In the genomic region with DNA sequence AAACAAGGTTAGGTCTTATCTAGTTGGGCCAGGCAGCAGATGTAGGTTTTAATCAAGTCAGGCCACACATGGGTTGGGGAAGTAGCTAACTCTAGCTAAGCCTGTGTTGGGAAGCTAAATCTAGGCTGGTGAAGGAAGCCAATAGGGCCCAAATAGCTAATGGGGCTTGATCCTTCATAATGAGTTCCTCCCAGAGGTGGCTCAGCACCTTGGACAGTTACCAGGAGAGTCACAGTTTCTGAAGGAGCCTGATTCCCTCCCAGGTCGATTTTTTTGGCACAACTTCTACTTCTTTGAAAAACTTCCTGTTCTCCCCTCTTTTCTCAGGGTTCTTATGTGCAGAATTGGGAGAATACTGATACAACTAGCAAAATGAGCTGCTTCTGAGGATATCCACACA, we compare ENCODE assay signal across 11 cellular contexts.
A peak's percentile ranks its signal among the peaks of the same experiment; 100 is the strongest.
DNase-seq lines count a peak whose midpoint lies in the region; TF ChIP-seq lines count a peak whose summit lies in the region.
"Had no signal": no experiment of that assay in that cellular context is flagged by ENCODE, and none has a peak within 500 bp of the region (broad histone marks: within the 10 kb centered on the region; RNA-seq: fewer than 3 reads in every experiment).

No MANE protein-coding gene starts in this region.

- intact Hi-C loops in activated CD4-positive, alpha-beta T cell treated with anti-CD3 and anti-CD28 coated beads, Interleukin-2, amount 10 ng/mL, durations not matched to agents 24 days and 14 days (cut with micrococcal nuclease), result no loop called here
- intact Hi-C loops in mammary epithelial cell (cut with micrococcal nuclease), result no loop called here
- intact Hi-C loops in esophagus squamous epithelium (cut with DNase I), result no loop called here

- no peaks in the 10 kb centered on the region for H3K9me3 Mint-ChIP-seq in activated CD4-positive, alpha-beta T cell treated with anti-CD3 and anti-CD28 coated beads, Interleukin-2, amount 10 ng/mL, durations not matched to agents 24 days and 14 days

- H3K4me1 ChIP-seq in MM.1S (ENCODE audit: low read length) (no peaks in the 10 kb centered on the region), mammary epithelial cell (ENCODE audit: insufficient read depth, low read length) (no peaks in the 10 kb centered on the region), osteoblast (ENCODE audit: insufficient read depth, low read length) (no peaks in the 10 kb centered on the region), esophagus squamous epithelium (no peaks in the 10 kb centered on the region)

- H3K79me2 ChIP-seq in MM.1S (ENCODE audit: low read length) (no peaks in the 10 kb centered on the region), mammary epithelial cell (ENCODE audit: insufficient read depth, low read length) (no peaks in the 10 kb centered on the region), osteoblast (ENCODE audit: insufficient read depth, low read length) (no peaks in the 10 kb centered on the region)

- dilution Hi-C loops in mammary epithelial cell (cut with HindIII; ENCODE audit: low sequenced_read_pairs), result no loop called here

- H3K36me3 ChIP-seq in MM.1S (replicated peaks; ENCODE audit: insufficient read depth, low read length), result no peaks in the 10 kb centered on the region
- H3K36me3 ChIP-seq in mammary epithelial cell (ENCODE audit: insufficient read depth, low read length), result no peaks in the 10 kb centered on the region
- H3K36me3 ChIP-seq in osteoblast (ENCODE audit: insufficient read depth, low read length), result no peaks in the 10 kb centered on the region
- no peaks in the 10 kb centered on the region for H3K36me3 ChIP-seq in esophagus squamous epithelium

- H3K36me3 Mint-ChIP-seq in activated CD4-positive, alpha-beta T cell treated with anti-CD3 and anti-CD28 coated beads, Interleukin-2, amount 10 ng/mL, durations not matched to agents 24 days and 14 days (ENCODE audit: low read depth), result no peaks in the 10 kb centered on the region

- CTCF ChIA-PET in mammary epithelial cell (lab: Charles Lee; ENCODE audit: low non-redundant PET), result no interaction called here

- no peaks in the 10 kb centered on the region for H3K27me3 ChIP-seq in MM.1S (replicated peaks; ENCODE audit: insufficient read depth, low read length)
- H3K27me3 ChIP-seq in mammary epithelial cell (ENCODE audit: insufficient read depth, low read length), result no peaks in the 10 kb centered on the region
- no peaks in the 10 kb centered on the region for H3K27me3 ChIP-seq in osteoblast (ENCODE audit: insufficient read depth, low read length)
- no peaks in the 10 kb centered on the region for H3K27me3 ChIP-seq in esophagus squamous epithelium

- in situ Hi-C loops in mammary epithelial cell (cut with MboI; ENCODE audit: low sequenced_read_pairs in 2 of 2), result no loop called here

- no peak overlapping the region for H3K27ac Mint-ChIP-seq in activated CD4-positive, alpha-beta T cell treated with anti-CD3 and anti-CD28 coated beads, Interleukin-2, amount 10 ng/mL, durations not matched to agents 24 days and 14 days

- no peaks in the 10 kb centered on the region for H3K9me2 ChIP-seq in MM.1S (replicated peaks; ENCODE audit: insufficient read depth, low read length)

- H3K9me3 ChIP-seq in MM.1S (replicated peaks; ENCODE audit: insufficient read depth, low read length) (no peaks in the 10 kb centered on the region), mammary epithelial cell (replicated peaks; ENCODE audit: insufficient read depth, low read length) (no peaks in the 10 kb centered on the region), osteoblast (ENCODE audit: low read depth, low read length) (no peaks in the 10 kb centered on the region), esophagus squamous epithelium (no peaks in the 10 kb centered on the region)

- H3K4me1 Mint-ChIP-seq in activated CD4-positive, alpha-beta T cell treated with anti-CD3 and anti-CD28 coated beads, Interleukin-2, amount 10 ng/mL, durations not matched to agents 24 days and 14 days, result no peaks in the 10 kb centered on the region

- H2AFZ ChIP-seq in MM.1S (ENCODE audit: low read length) (no peak overlapping the region), mammary epithelial cell (ENCODE audit: low read depth, low read length) (no peak overlapping the region), osteoblast (ENCODE audit: low read length) (no peak overlapping the region)

- H3F3A ChIP-seq in MM.1S (ENCODE audit: insufficient read depth, low read length), result no peaks in the 10 kb centered on the region

- no peaks in the 10 kb centered on the region for H4K20me1 ChIP-seq in MM.1S (ENCODE audit: insufficient read depth, low read length)
- H4K20me1 ChIP-seq in mammary epithelial cell (ENCODE audit: insufficient read depth, low read length), result no peaks in the 10 kb centered on the region
- H4K20me1 ChIP-seq in osteoblast (ENCODE audit: insufficient read depth, low read length), result no peaks in the 10 kb centered on the region

- BruUV-seq in mammary epithelial cell (replicated peaks; lab: Mats Ljungman, UMichigan), result no TSS peak

- no peak overlapping the region for H3K4me3 ChIP-seq in MM.1S (ENCODE audit: low read length)
- no peak overlapping the region for H3K4me3 ChIP-seq in mammary epithelial cell (replicated peaks in 1 of 3; ENCODE audit: insufficient read depth in 1 of 3, low read depth in 2 of 3, low read length in 3 of 3)
- no peak overlapping the region for H3K4me3 ChIP-seq in osteoblast (ENCODE audit: insufficient read depth, low read length)
- no peak overlapping the region for H3K4me3 ChIP-seq in esophagus squamous epithelium

- WGBS in mammary epithelial cell (ENCODE audit: low coverage, missing lambda C conversion rate), result 0% methylated on average over 1 of the region's 1 CpG
- WGBS in esophagus squamous epithelium, 2 donors, result 0% methylated on average over 1 of the region's 1 CpG; no CpG with 5 or more reads in 1 of the 2 donors

- H3K4me2 ChIP-seq in MM.1S (ENCODE audit: low read depth, low read length) (no peak overlapping the region), mammary epithelial cell (ENCODE audit: insufficient read depth, low read depth, low read length) (no peak overlapping the region), osteoblast (ENCODE audit: insufficient read depth, low read length) (no peak overlapping the region)

- TF ChIP-seq CTCF in MM.1S (IDR thresholded peaks at IDR 0.05; ENCODE audit: low read length), result no peak
- no peak for TF ChIP-seq CTCF in mammary epithelial cell (conservative IDR thresholded peaks at IDR 0.05 in 1 of 2, IDR thresholded peaks at IDR 0.05 in 1 of 2; ENCODE audit: extremely low read depth in 1 of 2, insufficient read depth in 1 of 2, low read depth in 1 of 2, low read length in 2 of 2)
- no peak for TF ChIP-seq CTCF in osteoblast (IDR thresholded peaks at IDR 0.05; ENCODE audit: extremely low read depth, low read depth, low read length)
- no peak for TF ChIP-seq CTCF in esophagus squamous epithelium (IDR thresholded peaks at IDR 0.05)

- TF ChIP-seq POLR2A in esophagus squamous epithelium (IDR thresholded peaks at IDR 0.05), result no peak

- H3K27ac ChIP-seq in MM.1S (ENCODE audit: low read length), result no peak overlapping the region
- no peak overlapping the region for H3K27ac ChIP-seq in mammary epithelial cell (ENCODE audit: insufficient read depth, low read depth, low read length)
- no peak overlapping the region for H3K27ac ChIP-seq in osteoblast (ENCODE audit: low read depth, low read length)
- H3K27ac ChIP-seq in esophagus squamous epithelium, result no peak overlapping the region

- H3K4me3 Mint-ChIP-seq in activated CD4-positive, alpha-beta T cell treated with anti-CD3 and anti-CD28 coated beads, Interleukin-2, amount 10 ng/mL, durations not matched to agents 24 days and 14 days, result no peak overlapping the region

- H3K9ac ChIP-seq in MM.1S (ENCODE audit: low read length) (no peak overlapping the region), mammary epithelial cell (ENCODE audit: insufficient read depth, low read length) (no peak overlapping the region)

- peak; percentile 54 for DNase-seq in activated CD4-positive, alpha-beta T cell treated with anti-CD3 and anti-CD28 coated beads, Interleukin-2, amount 10 ng/mL, durations not matched to agents 24 days and 14 days
- DNase-seq in activated CD4-positive, alpha-beta T cell treated with anti-CD3 and anti-CD28 coated beads, Interleukin-2, amount 50 U/mL, for 4 hours, result no peak
- DNase-seq in MM.1S (peak; percentile 35), mammary epithelial cell (peak; percentile 41), osteoblast (ENCODE audit: insufficient read length, low spot score, missing footprints) (peak; percentile 65), DMS153 (lab: John Stamatoyannopoulos, UW) (no peak), esophagus squamous epithelium (lab: John Stamatoyannopoulos, UW) (no peak), globus pallidus (ENCODE audit: low spot score) (no peak)
- DNase-seq: activated naive CD4-positive, alpha-beta T cell treated with anti-CD3 and anti-CD28 coated beads, Interleukin-2, amount 50 U/mL, for 16 hours; midbrain; stimulated activated CD4-positive, alpha-beta T cell treated with anti-CD3 and anti-CD28 coated beads, Interleukin-15, amount 100 ng/mL, for 24 hours had no signal

- no peaks in the 10 kb centered on the region for H3K27me3 Mint-ChIP-seq in activated CD4-positive, alpha-beta T cell treated with anti-CD3 and anti-CD28 coated beads, Interleukin-2, amount 10 ng/mL, durations not matched to agents 24 days and 14 days

Comparison
In these comparisons a context has a peak if more than half of its experiments do, and no peak if none do; other contexts are left out.
1. DNase-seq: peak in activated CD4-positive, alpha-beta T cell treated with anti-CD3 and anti-CD28 coated beads, Interleukin-2, amount 10 ng/mL, durations not matched to agents 24 days and 14 days (single experiment), MM.1S (single experiment), mammary epithelial cell (single experiment) and osteoblast (single experiment); none in activated CD4-positive, alpha-beta T cell treated with anti-CD3 and anti-CD28 coated beads, Interleukin-2, amount 50 U/mL, for 4 hours (0 of 2), DMS153 (single experiment), esophagus squamous epithelium (single experiment) and globus pallidus (single experiment).